17 cellular contexts compared by ENCODE assay signal in genomic region chr18:45639424-45639823, GRCh38. TPM values are rescaled to one million over a fixed set of nuclear protein-coding genes. Genes with fewer than 3 reads are reported as not detected.
"Had no signal": no experiment of that assay in that cellular context is flagged by ENCODE, and none has a peak within 500 bp of the region (broad histone marks: within the 10 kb centered on the region; RNA-seq: fewer than 3 reads in every experiment).

No MANE protein-coding gene starts in this region.

- H3K4me1 ChIP-seq: pancreas had no signal

- ATAC-seq: left lung; mucosa of descending colon; naive thymus-derived CD4-positive, alpha-beta T cell; pancreas; T-cell had no signal

- DNase-seq: activated CD4-positive, alpha-beta T cell treated with anti-CD3 and anti-CD28 coated beads, Interleukin-2, amount 50 U/mL, for 4 hours; activated CD4-positive, CD25-positive, alpha-beta regulatory T cell treated with anti-CD3 and anti-CD28 coated beads, Interleukin-2, amount 50 U/mL, for 72 hours; activated naive CD4-positive, alpha-beta T cell treated with anti-CD3 and anti-CD28 coated beads for 36 hours; glutamatergic neuron; left lung; mucosa of descending colon; naive thymus-derived CD4-positive, alpha-beta T cell; pancreas; sigmoid colon; stimulated activated CD4-positive, alpha-beta T cell treated with anti-CD3 and anti-CD28 coated beads, Interleukin-12 subunit alpha, Interleukin-12 subunit beta, amount 100 ng/mL, for 4 hours; stimulated activated CD4-positive, alpha-beta T cell treated with anti-CD3 and anti-CD28 coated beads, Interleukin-2, amount 100 ng/mL, for 24 hours; stomach; T-cell; T1000 had no signal

- H3K9me3 ChIP-seq: left lung, mucosa of descending colon, pancreas, sigmoid colon, stomach had no signal

- H3K27me3 ChIP-seq: left lung, pancreas, sigmoid colon, stomach had no signal

- H3K27ac ChIP-seq: left lung, pancreas, SK-N-MC had no signal

- H3K36me3 ChIP-seq: left lung, pancreas, sigmoid colon, stomach had no signal

- H3K4me3 ChIP-seq: left lung, mucosa of descending colon, pancreas, sigmoid colon, SK-N-MC, stomach had no signal

RNA-seq across cellular contexts. Expression of gene SLC14A2, which starts 24.1 kb away (rescaled TPM):
- total RNA-seq: activated naive CD4-positive, alpha-beta T cell treated with anti-CD3 and anti-CD28 coated beads for 36 hours; chondrocyte; dermis microvascular lymphatic vessel endothelial cell had no signal
